7 cellular contexts compared by ENCODE assay signal in genomic region chr16:4733747-4734062, GRCh38. TPM values are rescaled to one million over a fixed set of nuclear protein-coding genes. Genes with fewer than 3 reads are reported as not detected.
DNase-seq lines count a peak whose midpoint lies in the region; ATAC-seq and TF ChIP-seq lines count a peak whose summit lies in the region.

No MANE protein-coding gene starts in this region.

- peaks cover 27% of the 10 kb centered on the region for H3K36me3 ChIP-seq in MG63
- peaks cover 0 to 16% of the 10 kb centered on the region in 2 donors for H3K36me3 ChIP-seq in adrenal gland (replicated peaks in 1 of 2)
- H3K36me3 ChIP-seq in kidney epithelial cell (ENCODE audit: control insufficient read depth, insufficient read depth, low read length), result no peaks in the 10 kb centered on the region

- H3K4me3 ChIP-seq in MG63 (peak overlapping the region; percentile 87), adrenal gland (peak overlapping the region in 3 of 4 donors; percentile 62 to 100 (median 79)), kidney epithelial cell (ENCODE audit: low read depth, low read length) (peak overlapping the region; percentile 99)

- no peak for TF ChIP-seq CTCF in adrenal gland (IDR thresholded peaks at IDR 0.05)
- no peak for TF ChIP-seq CTCF in kidney epithelial cell (IDR thresholded peaks at IDR 0.05; ENCODE audit: insufficient read depth, low read length, poor library complexity, severe bottlenecking)

- H3K4me1 Mint-ChIP-seq in stimulated activated effector memory CD8-positive, alpha-beta T cell treated with anti-CD3 and anti-CD28 coated beads, Interleukin-12 subunit alpha, Interleukin-12 subunit beta, amount 100 ng/mL, for 72 hours, result peaks cover 26% of the 10 kb centered on the region

- peak overlapping the region in 2 of 5 donors; percentile 27 to 87 for H3K27ac ChIP-seq in adrenal gland

- ATAC-seq in GM21390 (IDR thresholded peaks at IDR 0.05; ENCODE audit: unreplicated experiment) (peak; percentile 21), GM19452 (IDR thresholded peaks at IDR 0.05; ENCODE audit: unreplicated experiment) (no peak)
- ATAC-seq in stimulated activated effector memory CD8-positive, alpha-beta T cell treated with anti-CD3 and anti-CD28 coated beads, Interleukin-12 subunit alpha, Interleukin-12 subunit beta, amount 100 ng/mL, for 72 hours, result peak; percentile 17

- no peaks in the 10 kb centered on the region for H3K9me3 Mint-ChIP-seq in stimulated activated effector memory CD8-positive, alpha-beta T cell treated with anti-CD3 and anti-CD28 coated beads, Interleukin-12 subunit alpha, Interleukin-12 subunit beta, amount 100 ng/mL, for 72 hours

- WGBS in adrenal gland, 4 donors, result 0 to 1% (median 1%) methylated on average over 14 to 19 of the region's 19 CpGs

- H3K27ac Mint-ChIP-seq in stimulated activated effector memory CD8-positive, alpha-beta T cell treated with anti-CD3 and anti-CD28 coated beads, Interleukin-12 subunit alpha, Interleukin-12 subunit beta, amount 100 ng/mL, for 72 hours, result no peak overlapping the region

- no peak for TF ChIP-seq POLR2A in adrenal gland (IDR thresholded peaks at IDR 0.05)

- H3K9me3 ChIP-seq in MG63, result no peaks in the 10 kb centered on the region
- no peaks in the 10 kb centered on the region for H3K9me3 ChIP-seq in adrenal gland (replicated peaks in 1 of 3)

- peak; percentile 22 for DNase-seq in MG63
- peak in 2 of 7 donors; percentile 27 to 63 for DNase-seq in adrenal gland
- DNase-seq in kidney epithelial cell (ENCODE audit: low read depth), result no peak
- no peak for DNase-seq in stimulated activated effector memory CD8-positive, alpha-beta T cell treated with anti-CD3 and anti-CD28 coated beads, Interleukin-12 subunit alpha, Interleukin-12 subunit beta, amount 100 ng/mL, for 72 hours (ENCODE audit: low spot score in 2 of 2)
- no peak for DNase-seq in SHP77 treated with DMSO at 0.1 percent for 48 hours (lab: John Stamatoyannopoulos, UW)

- peaks cover 23% of the 10 kb centered on the region for H3K36me3 Mint-ChIP-seq in stimulated activated effector memory CD8-positive, alpha-beta T cell treated with anti-CD3 and anti-CD28 coated beads, Interleukin-12 subunit alpha, Interleukin-12 subunit beta, amount 100 ng/mL, for 72 hours

- peak overlapping the region; percentile 90 for H3K4me3 Mint-ChIP-seq in stimulated activated effector memory CD8-positive, alpha-beta T cell treated with anti-CD3 and anti-CD28 coated beads, Interleukin-12 subunit alpha, Interleukin-12 subunit beta, amount 100 ng/mL, for 72 hours

- intact Hi-C loops in adrenal gland (cut with DNase I), result loop anchor here in 1 of 2 donors (10.0 kb wide), 1 partner anchor 221 kb away; the partner anchor contains the start of gene SEC14L5

- H3K4me1 ChIP-seq in adrenal gland (replicated peaks in 1 of 2), result peaks cover 4 to 10% of the 10 kb centered on the region in 2 donors

- H3K27me3 ChIP-seq in MG63 (no peaks in the 10 kb centered on the region), adrenal gland (no peaks in the 10 kb centered on the region), kidney epithelial cell (ENCODE audit: control insufficient read depth, insufficient read depth, low read length) (no peaks in the 10 kb centered on the region)

RNA-seq across cellular contexts. Expression of gene ANKS3, which starts 0.4 kb away (rescaled TPM):
- 23.6 and 25.8 TPM in 2 replicates for total RNA-seq in MG63 (2014; rRNA removed; shearing (Covaris generic); ENCODE audit: low replicate concordance)
- 10 to 100 TPM; 12.3 to 34.4 (median 18.8) TPM for total RNA-seq in adrenal gland
- 100 to 1,000 TPM in 1 of 3 donors, 10 to 100 TPM in 1, 1 to 10 TPM in 1; 7.2 to 118 (median 52.8) TPM for polyA plus RNA-seq in adrenal gland
- total RNA-seq in kidney epithelial cell, result 22.0 and 28.6 TPM in 2 replicates

RNA-seq across cellular contexts. Expression of gene DNAAF8, which starts 0.6 kb away (rescaled TPM):
- 2.8 and 3.4 TPM in 2 replicates for total RNA-seq in MG63 (2014; rRNA removed; shearing (Covaris generic); ENCODE audit: low replicate concordance)
- 1 to 10 TPM in 6 of 8 donors, under 1 TPM in 2; 0.30 to 3.3 (median 1.1) TPM for total RNA-seq in adrenal gland
- 1 to 10 TPM; 1.9 to 2.7 (median 2.3) TPM for polyA plus RNA-seq in adrenal gland
- 0.62 and 1.8 TPM in 2 replicates for total RNA-seq in kidney epithelial cell

RNA-seq across cellular contexts. Expression of gene ZNF500, which starts 33.3 kb away (rescaled TPM):
- total RNA-seq in MG63 (2014; rRNA removed; shearing (Covaris generic); ENCODE audit: low replicate concordance), result 10.4 and 13.3 TPM in 2 replicates
- 10 to 100 TPM in 5 of 8 donors, 1 to 10 TPM in 3; 6.7 to 23.7 (median 13.2) TPM for total RNA-seq in adrenal gland
- polyA plus RNA-seq in adrenal gland, result 10 to 100 TPM in 1 of 3 donors, 1 to 10 TPM in 2; 3.9 to 18.5 (median 4.6) TPM
- total RNA-seq in kidney epithelial cell, result 5.8 and 10.5 TPM in 2 replicates

RNA-seq across cellular contexts. Expression of gene NUDT16L1, which starts 40.3 kb away (rescaled TPM):
- 61.9 and 65.8 TPM in 2 replicates for total RNA-seq in MG63 (2014; rRNA removed; shearing (Covaris generic); ENCODE audit: low replicate concordance)
- total RNA-seq in adrenal gland, result 10 to 100 TPM; 45.4 to 99.3 (median 53.9) TPM
- 10 to 100 TPM; 16.3 to 36.2 (median 28.1) TPM for polyA plus RNA-seq in adrenal gland
- 19.1 and 36.1 TPM in 2 replicates for total RNA-seq in kidney epithelial cell

RNA-seq across cellular contexts. Expression of gene SEPTIN12, which starts 54.4 kb away (rescaled TPM):
- not detected in 2 replicates for total RNA-seq in MG63 (2014; rRNA removed; shearing (Covaris generic); ENCODE audit: low replicate concordance)
- not detected for total RNA-seq in adrenal gland
- polyA plus RNA-seq in adrenal gland, result 1 to 10 TPM in 1 of 3 donors, not detected in 2; 1.1 TPM
- not detected in 2 replicates for total RNA-seq in kidney epithelial cell
